ENCODE assay signal across 27 cellular contexts in genomic region chr14:36718216-36718615, GRCh38. TPM values are rescaled to one million over a fixed set of nuclear protein-coding genes. Genes with fewer than 3 reads are reported as not detected.
A peak's percentile ranks its signal among the peaks of the same experiment; 100 is the strongest.
DNase-seq lines count a peak whose midpoint lies in the region; ATAC-seq lines count a peak whose summit lies in the region.
"Had no signal": no experiment of that assay in that cellular context is flagged by ENCODE, and none has a peak within 500 bp of the region (broad histone marks: within the 10 kb centered on the region; RNA-seq: fewer than 3 reads in every experiment).

No MANE protein-coding gene starts in this region.

- no peaks in the 10 kb centered on the region for H3K9me3 Mint-ChIP-seq in activated T-helper 1 cell treated with anti-CD3 and anti-CD28 coated beads, Interleukin-12 subunit alpha, Interleukin-12 subunit beta, Interleukin-2, Interleukin-4 antibody, amounts not matched to agents 30 ng/mL and 10 ng/mL and 1 ng/mL, durations not matched to agents 14 hours and 24 hours and 36 hours
- H3K9me3 Mint-ChIP-seq: HFFc6 had no signal

- ATAC-seq in HG02884 (IDR thresholded peaks at IDR 0.05; ENCODE audit: unreplicated experiment) = no peak

- no peaks in the 10 kb centered on the region for H3K36me3 ChIP-seq in adipocyte (ENCODE audit: control insufficient read depth, insufficient read depth, low read length, severe bottlenecking)
- H3K36me3 ChIP-seq: BLaER1, SJSA1 had no signal

- no peaks in the 10 kb centered on the region for H3K9me3 ChIP-seq in adipocyte (ENCODE audit: control insufficient read depth, low read length)
- H3K9me3 ChIP-seq: BLaER1, SJSA1 had no signal

- H3K4me1 Mint-ChIP-seq in activated T-helper 1 cell treated with anti-CD3 and anti-CD28 coated beads, Interleukin-12 subunit alpha, Interleukin-12 subunit beta, Interleukin-2, Interleukin-4 antibody, amounts not matched to agents 30 ng/mL and 10 ng/mL and 1 ng/mL, durations not matched to agents 14 hours and 24 hours and 36 hours (ENCODE audit: low read depth) = no peaks in the 10 kb centered on the region
- H3K4me1 Mint-ChIP-seq: CD4-positive, CD25-positive, alpha-beta regulatory T cell; IgD-negative memory B cell had no signal

- H3K36me3 Mint-ChIP-seq in activated T-helper 1 cell treated with anti-CD3 and anti-CD28 coated beads, Interleukin-12 subunit alpha, Interleukin-12 subunit beta, Interleukin-2, Interleukin-4 antibody, amounts not matched to agents 30 ng/mL and 10 ng/mL and 1 ng/mL, durations not matched to agents 14 hours and 24 hours and 36 hours (ENCODE audit: low read depth) = no peaks in the 10 kb centered on the region
- H3K36me3 Mint-ChIP-seq: CD4-positive, CD25-positive, alpha-beta regulatory T cell; IgD-negative memory B cell had no signal

- H3K4me3 Mint-ChIP-seq in activated T-helper 1 cell treated with anti-CD3 and anti-CD28 coated beads, Interleukin-12 subunit alpha, Interleukin-12 subunit beta, Interleukin-2, Interleukin-4 antibody, amounts not matched to agents 30 ng/mL and 10 ng/mL and 1 ng/mL, durations not matched to agents 14 hours and 24 hours and 36 hours = no peak overlapping the region
- H3K4me3 Mint-ChIP-seq: CD4-positive, CD25-positive, alpha-beta regulatory T cell; HFFc6; IgD-negative memory B cell had no signal

- no peaks in the 10 kb centered on the region for H3K4me1 ChIP-seq in adipocyte (ENCODE audit: control insufficient read depth, insufficient read depth, low read length)
- H3K4me1 ChIP-seq: BLaER1, SJSA1 had no signal

- H3K9ac ChIP-seq in adipocyte (ENCODE audit: low read length) = no peak overlapping the region
- H3K9ac ChIP-seq: BLaER1, GM23248, KMS-11 had no signal

- peaks cover 3% of the 10 kb centered on the region for H3K27me3 ChIP-seq in adipocyte (replicated peaks; ENCODE audit: control insufficient read depth, insufficient read depth, low read length)
- H3K27me3 ChIP-seq: BLaER1, SJSA1 had no signal

- H3K27me3 Mint-ChIP-seq in activated T-helper 1 cell treated with anti-CD3 and anti-CD28 coated beads, Interleukin-12 subunit alpha, Interleukin-12 subunit beta, Interleukin-2, Interleukin-4 antibody, amounts not matched to agents 30 ng/mL and 10 ng/mL and 1 ng/mL, durations not matched to agents 14 hours and 24 hours and 36 hours (ENCODE audit: insufficient read depth) = no peaks in the 10 kb centered on the region
- H3K27me3 Mint-ChIP-seq: CD4-positive, CD25-positive, alpha-beta regulatory T cell; IgD-negative memory B cell had no signal

- DNase-seq in HCEC 1CT (peak; percentile 16), adipocyte (ENCODE audit: low read depth) (peak; percentile 79), dedifferentiated amniotic fluid mesenchymal stem cell (ENCODE audit: extremely low spot score) (peak; percentile 71), iris pigment epithelial cell (ENCODE audit: low read depth) (peak; percentile 25), amygdala (lab: John Stamatoyannopoulos, UW) (no peak), NOMO-1 treated with DMSO at 0.1 percent for 48 hours (lab: John Stamatoyannopoulos, UW; ENCODE audit: unreplicated experiment) (no peak)
- no peak for DNase-seq in activated T-helper 1 cell treated with anti-CD3 and anti-CD28 coated beads, Interleukin-12 subunit alpha, Interleukin-12 subunit beta, Interleukin-2, Interleukin-4 antibody, amounts not matched to agents 30 ng/mL and 10 ng/mL and 1 ng/mL, durations not matched to agents 14 hours and 24 hours and 36 hours (ENCODE audit: low spot score)
- DNase-seq: CD4-positive, CD25-positive, alpha-beta regulatory T cell; DMS153; GM23248; H7; HFFc6; MM.1S; NCI-H1694; NCI-H2029 treated with DMSO at 0.1 percent for 48 hours; NCI-H2227 treated with DMSO at 0.1 percent for 48 hours; NCI-H524; NCI-H748 treated with DMSO at 0.1 percent for 48 hours; PC-9; Right ventricle myocardium superior; RPMI8226 had no signal

- H3K27ac Mint-ChIP-seq in activated T-helper 1 cell treated with anti-CD3 and anti-CD28 coated beads, Interleukin-12 subunit alpha, Interleukin-12 subunit beta, Interleukin-2, Interleukin-4 antibody, amounts not matched to agents 30 ng/mL and 10 ng/mL and 1 ng/mL, durations not matched to agents 14 hours and 24 hours and 36 hours = no peak overlapping the region
- H3K27ac Mint-ChIP-seq: CD4-positive, CD25-positive, alpha-beta regulatory T cell; HFFc6; IgD-negative memory B cell had no signal

- no peak overlapping the region for H3K4me3 ChIP-seq in adipocyte (ENCODE audit: low read length)
- H3K4me3 ChIP-seq: BLaER1, GM23248, PC-9, SJSA1 had no signal

- intact Hi-C loops in activated T-helper 1 cell treated with anti-CD3 and anti-CD28 coated beads, Interleukin-12 subunit alpha, Interleukin-12 subunit beta, Interleukin-2, Interleukin-4 antibody, amounts not matched to agents 30 ng/mL and 10 ng/mL and 1 ng/mL, durations not matched to agents 14 hours and 24 hours and 36 hours (cut with micrococcal nuclease) = no loop called here

RNA-seq across cellular contexts. Expression of gene PAX9, which starts 56.6 kb away (rescaled TPM):
- total RNA-seq in activated T-helper 1 cell treated with anti-CD3 and anti-CD28 coated beads, Interleukin-12 subunit alpha, Interleukin-12 subunit beta, Interleukin-2, Interleukin-4 antibody, amounts not matched to agents 30 ng/mL and 10 ng/mL and 1 ng/mL, durations not matched to agents 14 hours and 24 hours and 36 hours = not detected in 2 replicates
- total RNA-seq: G401, GM23248, H7, Right ventricle myocardium superior had no signal

Comparison
In these comparisons a context has a peak if more than half of its experiments do, and no peak if none do; other contexts are left out.
1. DNase-seq: peak in HCEC 1CT (single experiment), adipocyte (single experiment), dedifferentiated amniotic fluid mesenchymal stem cell (single experiment) and iris pigment epithelial cell (single experiment); none in amygdala (0 of 56), NOMO-1 treated with DMSO at 0.1 percent for 48 hours (single experiment) and activated T-helper 1 cell treated with anti-CD3 and anti-CD28 coated beads, Interleukin-12 subunit alpha, Interleukin-12 subunit beta, Interleukin-2, Interleukin-4 antibody, amounts not matched to agents 30 ng/mL and 10 ng/mL and 1 ng/mL, durations not matched to agents 14 hours and 24 hours and 36 hours (single experiment).